ENCODE assay signal across 14 cellular contexts in the genomic region with DNA sequence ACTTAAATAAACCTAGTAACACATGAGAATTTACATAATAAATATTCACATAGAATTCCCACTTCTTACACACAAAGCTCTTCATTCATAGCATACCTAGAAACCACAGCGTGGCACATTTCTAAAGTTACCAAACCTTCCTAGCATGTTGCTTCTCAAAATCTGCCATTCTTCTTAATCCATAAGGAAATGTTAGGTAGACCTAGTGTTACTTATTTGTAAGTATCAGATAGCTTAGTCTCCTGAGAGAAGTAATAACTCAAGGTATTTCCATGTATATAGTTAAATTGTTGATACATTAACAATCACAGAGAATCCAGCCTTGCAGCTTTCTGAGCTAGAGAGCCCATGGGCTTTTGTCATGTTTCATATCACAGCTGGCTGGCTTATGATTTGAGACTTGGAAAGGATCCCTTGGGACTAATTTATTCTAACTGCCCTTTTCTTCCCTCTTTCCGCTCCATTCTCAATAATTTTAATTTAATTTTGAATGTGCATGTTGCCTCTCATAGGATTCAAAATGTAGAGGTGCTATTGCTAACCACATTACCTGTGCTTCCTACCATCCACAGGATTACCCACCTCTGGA. TPM values are rescaled to one million over a fixed set of nuclear protein-coding genes. Genes with fewer than 3 reads are reported as not detected.
DNase-seq lines count a peak whose midpoint lies in the region; ATAC-seq and TF ChIP-seq lines count a peak whose summit lies in the region.
"Had no signal": no experiment of that assay in that cellular context is flagged by ENCODE, and none has a peak within 500 bp of the region (broad histone marks: within the 10 kb centered on the region; RNA-seq: fewer than 3 reads in every experiment).

No MANE protein-coding gene starts in this region.

- DNase-seq in HFFc6 (no peak), astrocyte of the hippocampus (ENCODE audit: low read depth, low spot score) (peak; percentile 67), myocyte (ENCODE audit: low read depth) (peak; percentile 29), DMS114 treated with DMSO at 0.1 percent for 48 hours (lab: John Stamatoyannopoulos, UW; ENCODE audit: unreplicated experiment) (no peak)
- DNase-seq in stimulated activated naive CD4-positive, alpha-beta T cell treated with Interleukin-2 at 50 U/mL for 16 hours (lab: John Stamatoyannopoulos, UW): no peak
- no peak for DNase-seq in stimulated activated CD8-positive, alpha-beta memory T cell treated with anti-CD3 and anti-CD28 coated beads, Interleukin-4, amount 100 ng/mL, for 48 hours
- DNase-seq: activated CD4-positive, CD25-positive, alpha-beta regulatory T cell; activated T-cell treated with anti-CD3 and anti-CD28 coated beads, Interleukin-2, amount 50 U/mL, for 24 hours; NCI-H2227 treated with DMSO at 0.1 percent for 48 hours had no signal

- H3K9me3 ChIP-seq in BLaER1: 0 out of 2 replicates have a peak, but pooled peaks cover 6% of the 10 kb centered on the region
- H3K9me3 ChIP-seq: neutrophil had no signal

- ATAC-seq in HG03469 (IDR thresholded peaks at IDR 0.05; ENCODE audit: unreplicated experiment): no peak
- ATAC-seq: Right ventricle myocardium inferior had no signal

- peaks cover 33% of the 10 kb centered on the region; the same call in 1 of the 2 replicates for H4K20me1 ChIP-seq in BLaER1

- 0 out of 2 replicates have a peak, but pooled peaks cover 3% of the 10 kb centered on the region for H3K36me3 ChIP-seq in BLaER1
- H3K36me3 ChIP-seq: neutrophil had no signal

- H3K27ac Mint-ChIP-seq in HFFc6: peak overlapping the region; percentile 80; the same call in 1 of the 2 replicates
- H3K27ac Mint-ChIP-seq: activated T-cell treated with anti-CD3 and anti-CD28 coated beads, Interleukin-2, amount 50 U/mL, for 24 hours; CD14-positive monocyte had no signal

- H3K36me3 Mint-ChIP-seq in HFFc6 (ENCODE audit: low read depth): peaks cover 28% of the 10 kb centered on the region

- peak overlapping the region; percentile 39 for H3K4me2 ChIP-seq in BLaER1

- no peaks in the 10 kb centered on the region for H3K27me3 ChIP-seq in BLaER1
- H3K27me3 ChIP-seq: neutrophil had no signal

- no peak overlapping the region for H3K9ac ChIP-seq in BLaER1

- no peak for TF ChIP-seq CTCF in HFFc6 (IDR thresholded peaks at IDR 0.05)

- peak overlapping the region; percentile 80 for H3K4me3 Mint-ChIP-seq in HFFc6
- H3K4me3 Mint-ChIP-seq: activated T-cell treated with anti-CD3 and anti-CD28 coated beads, Interleukin-2, amount 50 U/mL, for 24 hours; CD14-positive monocyte had no signal

- H3K9me3 Mint-ChIP-seq in HFFc6: no peaks in the 10 kb centered on the region
- H3K9me3 Mint-ChIP-seq: activated T-cell treated with anti-CD3 and anti-CD28 coated beads, Interleukin-2, amount 50 U/mL, for 24 hours had no signal

- H3K4me1 Mint-ChIP-seq in HFFc6 (ENCODE audit: low read depth): peaks cover 95% of the 10 kb centered on the region

- no peaks in the 10 kb centered on the region; the same call in 1 of the 2 replicates for H3K27me3 Mint-ChIP-seq in HFFc6 (ENCODE audit: insufficient read depth)

- peaks cover 16% of the 10 kb centered on the region for H3K4me1 ChIP-seq in BLaER1

- no peak overlapping the region for H3K27ac ChIP-seq in BLaER1
- H3K27ac ChIP-seq: neutrophil had no signal

- no peak overlapping the region for H3K4me3 ChIP-seq in BLaER1

RNA-seq across cellular contexts. Expression of gene SH3RF1, which starts 17.6 kb away (rescaled TPM):
- 10 to 100 TPM; 54.5 to 67.1 (median 57.1) TPM for total RNA-seq in HFFc6 (2021; fragmentation: NEBNext Ultra II Directional; extraction: Animal tissue kit (Norgen Biotek cat#: 25700))
- 6.9 and 15.1 TPM in 2 replicates for total RNA-seq in myocyte
- polyA plus RNA-seq in myocyte (2012): 10.2 TPM

Comparison
In these comparisons a context has a peak if more than half of its experiments do, and no peak if none do; other contexts are left out.
1. DNase-seq: peak in astrocyte of the hippocampus (single experiment) and myocyte (single experiment); none in HFFc6 (single experiment), stimulated activated naive CD4-positive, alpha-beta T cell treated with Interleukin-2 at 50 U/mL for 16 hours (single experiment), stimulated activated CD8-positive, alpha-beta memory T cell treated with anti-CD3 and anti-CD28 coated beads, Interleukin-4, amount 100 ng/mL, for 48 hours (single experiment) and DMS114 treated with DMSO at 0.1 percent for 48 hours (single experiment).